17 cellular contexts compared by ENCODE assay signal in the genomic region with DNA sequence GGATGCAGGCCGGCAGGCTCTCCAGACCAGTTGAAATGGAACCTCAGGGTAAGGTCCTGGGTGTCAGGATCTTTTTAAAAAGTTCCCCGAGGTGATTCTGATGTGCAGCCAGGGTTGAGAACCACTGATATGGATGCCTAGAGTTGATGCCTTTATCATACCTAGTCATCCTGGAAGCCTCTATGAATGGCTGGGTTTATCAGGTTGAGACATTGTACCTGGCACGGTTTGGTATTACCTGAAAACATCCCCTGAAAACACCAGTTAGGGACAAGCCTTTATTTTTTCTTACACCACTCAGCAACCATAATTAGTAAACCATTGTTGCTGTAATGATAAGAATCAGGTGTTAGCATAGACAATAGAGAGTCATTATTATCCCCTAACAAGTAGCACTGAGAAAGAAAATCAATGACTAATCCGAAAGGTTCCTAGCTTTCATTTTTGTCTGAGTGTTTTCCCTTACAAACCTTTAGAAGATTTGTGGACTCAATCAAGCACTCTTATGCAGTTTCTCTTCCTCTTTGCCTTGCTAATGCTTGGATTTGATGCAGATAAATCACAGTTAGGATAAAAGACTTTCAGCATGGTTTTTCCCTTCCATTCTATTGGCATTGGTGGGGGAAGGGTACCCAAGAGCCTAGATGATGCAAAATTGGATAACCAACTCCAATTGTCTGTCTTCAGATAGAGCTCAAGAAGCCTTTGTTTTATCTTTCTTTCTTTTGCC.
A peak's percentile ranks its signal among the peaks of the same experiment; 100 is the strongest.
DNase-seq lines count a peak whose midpoint lies in the region; ATAC-seq and TF ChIP-seq lines count a peak whose summit lies in the region.
"Had no signal": no experiment of that assay in that cellular context is flagged by ENCODE, and none has a peak within 500 bp of the region (broad histone marks: within the 10 kb centered on the region; RNA-seq: fewer than 3 reads in every experiment).

No MANE protein-coding gene starts in this region.

- no peaks in the 10 kb centered on the region for H3K36me3 ChIP-seq in GM06990 (ENCODE audit: control insufficient read depth, insufficient read depth, low read length)
- H3K36me3 ChIP-seq in mesendoderm (ENCODE audit: control insufficient read depth, insufficient read depth, low read length): no peaks in the 10 kb centered on the region
- H3K36me3 ChIP-seq in esophagus squamous epithelium: no peaks in the 10 kb centered on the region
- H3K36me3 ChIP-seq: BLaER1 had no signal

- no peak overlapping the region for H3K23ac ChIP-seq in mesendoderm (ENCODE audit: low read length)

- no peaks in the 10 kb centered on the region for H3K79me2 ChIP-seq in mesendoderm (ENCODE audit: control insufficient read depth, insufficient read depth, low read length)

- intact Hi-C loops in esophagus squamous epithelium (cut with DNase I): no loop called here

- WGBS in mesendoderm (ENCODE audit: extremely low coverage, insufficient coverage, low lambda C conversion rate): no CpG with 5 or more reads among the region's 4 CpGs
- 80 to 81% methylated on average over 4 of the region's 4 CpGs for WGBS in esophagus squamous epithelium, 2 donors

- peak; percentile 29 for ATAC-seq in GM19468 (IDR thresholded peaks at IDR 0.05; ENCODE audit: extremely low read depth, unreplicated experiment)
- ATAC-seq in GM21723 (IDR thresholded peaks at IDR 0.05; ENCODE audit: unreplicated experiment): no peak

- H3K4ac ChIP-seq in mesendoderm (ENCODE audit: low read depth, low read length): no peak overlapping the region

- no peak overlapping the region for H3K4me3 ChIP-seq in GM06990 (replicated peaks; ENCODE audit: low read depth, low read length)
- H3K4me3 ChIP-seq in mesendoderm (ENCODE audit: low read length): no peak overlapping the region
- H3K4me3 ChIP-seq in esophagus squamous epithelium: no peak overlapping the region
- H3K4me3 ChIP-seq: BLaER1, GM23248, SJSA1 had no signal

- no peak overlapping the region for H4K8ac ChIP-seq in mesendoderm (ENCODE audit: low read depth, low read length)

- no peaks in the 10 kb centered on the region for H3K9me3 ChIP-seq in esophagus squamous epithelium
- H3K9me3 ChIP-seq: BLaER1, SJSA1 had no signal

- no peak for TF ChIP-seq CTCF in GM06990 (IDR thresholded peaks at IDR 0.05; ENCODE audit: insufficient read depth, low read length, poor library complexity, severe bottlenecking)
- no peak for TF ChIP-seq CTCF in esophagus squamous epithelium (IDR thresholded peaks at IDR 0.05)

- no peak overlapping the region for H2BK120ac ChIP-seq in mesendoderm (ENCODE audit: low read depth, low read length)

- H3K9ac ChIP-seq in mesendoderm (ENCODE audit: low read length): no peak overlapping the region
- H3K9ac ChIP-seq: BLaER1, GM23248 had no signal

- no peak overlapping the region for H2AK5ac ChIP-seq in mesendoderm (ENCODE audit: low read length)

- H2BK15ac ChIP-seq in mesendoderm (replicated peaks; ENCODE audit: low read depth): no peak overlapping the region

- no peak overlapping the region for H3K18ac ChIP-seq in mesendoderm (ENCODE audit: low read length)

- H3K4me1 ChIP-seq in mesendoderm (ENCODE audit: control insufficient read depth, low read depth, low read length): peaks cover 3% of the 10 kb centered on the region
- no peaks in the 10 kb centered on the region for H3K4me1 ChIP-seq in esophagus squamous epithelium
- H3K4me1 ChIP-seq: BLaER1, SJSA1 had no signal

- H3K4me2 ChIP-seq in mesendoderm (ENCODE audit: low read length): no peak overlapping the region
- H3K4me2 ChIP-seq: BLaER1 had no signal

- H3K56ac ChIP-seq in mesendoderm (ENCODE audit: low read length): no peak overlapping the region

- no peaks in the 10 kb centered on the region for H3K79me1 ChIP-seq in mesendoderm (ENCODE audit: low read length)

- no peak overlapping the region for H2BK5ac ChIP-seq in mesendoderm (ENCODE audit: low read length)

- TF ChIP-seq POLR2A in esophagus squamous epithelium (IDR thresholded peaks at IDR 0.05): no peak

- H3K27me3 ChIP-seq in GM06990 (replicated peaks; ENCODE audit: control insufficient read depth, insufficient read depth, low read length) (no peaks in the 10 kb centered on the region), mesendoderm (ENCODE audit: insufficient read depth, low read length, poor library complexity) (no peaks in the 10 kb centered on the region), esophagus squamous epithelium (no peaks in the 10 kb centered on the region)
- H3K27me3 ChIP-seq: BLaER1, SJSA1 had no signal

- no peak overlapping the region for H3K27ac ChIP-seq in mesendoderm (ENCODE audit: low read depth, low read length)
- H3K27ac ChIP-seq in esophagus squamous epithelium: no peak overlapping the region
- H3K27ac ChIP-seq: BLaER1, GM23248, SJSA1 had no signal

- no peak overlapping the region for H4K5ac ChIP-seq in mesendoderm (ENCODE audit: low read length)

- DNase-seq in GM06990 (ENCODE audit: extremely low read depth, insufficient read length) (peak; percentile 13), NOMO-1 treated with DMSO at 0.1 percent for 48 hours (lab: John Stamatoyannopoulos, UW; ENCODE audit: unreplicated experiment) (peak; percentile 39), mesendoderm (peak; percentile 76), germinal center (ENCODE audit: low spot score) (no peak), esophagus squamous epithelium (lab: John Stamatoyannopoulos, UW) (no peak)
- DNase-seq: CD8-positive, alpha-beta memory T cell; DND-41; GM23248; Kasumi-1; MM.1S; NCI-H1930; NCI-H2171 treated with DMSO at 0.1 percent for 48 hours; NCI-H446 treated with DMSO at 0.1 percent for 48 hours had no signal

Comparison
In these comparisons a context has a peak if more than half of its experiments do, and no peak if none do; other contexts are left out.
1. DNase-seq: peak in GM06990 (single experiment), NOMO-1 treated with DMSO at 0.1 percent for 48 hours (single experiment) and mesendoderm (single experiment); none in germinal center (single experiment) and esophagus squamous epithelium (single experiment).